ENCODE assay signal across 20 cellular contexts in the genomic region with DNA sequence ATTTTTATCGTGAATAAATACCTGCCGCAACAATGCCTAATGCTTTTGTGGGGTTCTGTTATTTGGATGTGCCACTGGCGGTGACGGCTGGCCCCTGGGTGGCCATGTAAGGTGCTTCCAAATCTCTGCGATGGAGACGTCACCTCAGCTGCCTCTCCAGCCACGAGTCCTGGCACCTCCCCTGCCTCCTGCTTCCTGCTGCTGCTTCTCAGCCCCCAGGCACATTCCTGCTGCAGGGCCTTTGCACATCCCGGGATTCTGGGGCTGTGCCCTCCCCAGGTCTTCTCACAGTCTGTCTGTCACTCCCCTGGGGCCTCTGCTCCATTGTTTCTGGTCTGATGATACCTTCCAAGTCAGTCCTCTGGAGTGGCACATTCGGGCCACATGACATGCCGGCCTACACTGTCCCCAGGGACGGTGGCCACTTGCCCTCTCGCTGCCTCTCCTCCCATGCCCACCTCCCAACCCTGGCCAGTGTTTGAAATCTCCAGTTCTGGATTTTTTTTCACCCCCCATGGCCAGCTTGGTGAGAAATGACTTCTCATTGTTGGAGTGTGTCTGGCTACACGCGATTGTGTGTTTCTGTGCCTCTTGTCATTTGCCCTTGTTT.
DNase-seq lines count a peak whose midpoint lies in the region; ATAC-seq and TF ChIP-seq lines count a peak whose summit lies in the region.
"Had no signal": no experiment of that assay in that cellular context is flagged by ENCODE, and none has a peak within 500 bp of the region (broad histone marks: within the 10 kb centered on the region; RNA-seq: fewer than 3 reads in every experiment).

No MANE protein-coding gene starts in this region.

- H3K9me3 ChIP-seq in lower lobe of right lung, result no peaks in the 10 kb centered on the region
- H3K9me3 ChIP-seq in aorta (ENCODE audit: control insufficient read depth, low read length), result no peaks in the 10 kb centered on the region
- H3K9me3 ChIP-seq: stomach, tibial nerve had no signal

- WGBS in aorta, 2 donors, result 63 to 72% methylated on average over 14 of the region's 14 CpGs

- H3K27ac ChIP-seq in lower lobe of right lung (no peak overlapping the region), aorta (ENCODE audit: low read depth in 1 of 2, low read length in 2 of 2) (no peak overlapping the region)
- H3K27ac ChIP-seq: dorsolateral prefrontal cortex, stomach, tibial nerve had no signal

- H3K4me1 ChIP-seq in lower lobe of right lung (no peaks in the 10 kb centered on the region), aorta (ENCODE audit: control insufficient read depth in 1 of 2, insufficient read depth in 2 of 2, low read length in 2 of 2) (no peaks in the 10 kb centered on the region)
- H3K4me1 ChIP-seq: stomach, tibial nerve had no signal

- H3K27me3 ChIP-seq in lower lobe of right lung (ENCODE audit: low read depth) (peaks cover 16% of the 10 kb centered on the region), aorta (ENCODE audit: control insufficient read depth in 1 of 2, insufficient read depth in 2 of 2, low read length in 1 of 2) (no peaks in the 10 kb centered on the region), H7 (ENCODE audit: control insufficient read depth, insufficient read depth, low read length) (no peaks in the 10 kb centered on the region)

- no peak for TF ChIP-seq CTCF in lower lobe of right lung (IDR thresholded peaks at IDR 0.05)

- intact Hi-C loops in Right ventricle myocardium inferior (cut with DNase I) (no loop called here), Right ventricle myocardium superior (cut with DNase I) (no loop called here), lower lobe of right lung (cut with DNase I) (no loop called here), aorta (cut with DNase I) (no loop called here)

- ATAC-seq in Right ventricle myocardium inferior (no peak), Right ventricle myocardium superior (ENCODE audit: poor library complexity) (no peak), lower lobe of right lung (no peak), aorta (ENCODE audit: low FRiP score) (no peak), HG03469 (IDR thresholded peaks at IDR 0.05; ENCODE audit: unreplicated experiment) (no peak)
- ATAC-seq: activated T-helper 17 cell treated with anti-CD3 and anti-CD28 coated beads, Interleukin-2, amount 50 U/mL, for 72 hours had no signal

- H3K36me3 ChIP-seq in lower lobe of right lung, result no peaks in the 10 kb centered on the region
- no peaks in the 10 kb centered on the region for H3K36me3 ChIP-seq in aorta (ENCODE audit: control insufficient read depth in 1 of 2, insufficient read depth in 2 of 2, low read length in 1 of 2)
- H3K36me3 ChIP-seq in H7 (replicated peaks; ENCODE audit: control insufficient read depth, insufficient read depth, low read length), result no peaks in the 10 kb centered on the region
- H3K36me3 ChIP-seq: stomach, tibial nerve had no signal

- H3K4me3 ChIP-seq in lower lobe of right lung (no peak overlapping the region), aorta (ENCODE audit: low read length in 2 of 2) (no peak overlapping the region), H7 (ENCODE audit: insufficient read depth, low read depth, low read length) (no peak overlapping the region)
- H3K4me3 ChIP-seq: dorsolateral prefrontal cortex, stomach, tibial nerve had no signal

- DNase-seq in Right ventricle myocardium inferior (ENCODE audit: missing footprints), result peak; percentile 37
- no peak for DNase-seq in Right ventricle myocardium superior
- DNase-seq in ecto neural progenitor cell (ENCODE audit: low spot score), result peak; percentile 43
- peak; percentile 21 for DNase-seq in lower lobe of right lung
- peak; percentile 33 to 47 for DNase-seq in aorta
- DNase-seq in H7, result no peak
- no peak for DNase-seq in cerebellar nuclear complex (lab: John Stamatoyannopoulos, UW)
- DNase-seq: activated CD4-positive, alpha-beta T cell treated with anti-CD3 and anti-CD28 coated beads, Interleukin-2, amount 10 ng/mL, durations not matched to agents 24 days and 14 days; caudate nucleus; NCI-H1105 treated with DMSO at 0.1 percent for 48 hours; NCI-H2081; NCI-H446 treated with DMSO at 0.1 percent for 48 hours; nucleus accumbens; OCI-M1; retina; stomach had no signal

Comparison
In these comparisons a context has a peak if more than half of its experiments do, and no peak if none do; other contexts are left out.
1. DNase-seq: peak in Right ventricle myocardium inferior (single experiment), ecto neural progenitor cell (single experiment), lower lobe of right lung (single experiment) and aorta (2 of 2); none in Right ventricle myocardium superior (single experiment), H7 (single experiment) and cerebellar nuclear complex (0 of 2).